ENCODE assay signal across 18 cellular contexts in genomic region chr2:216670266-216671080, GRCh38. TPM values are rescaled to one million over a fixed set of nuclear protein-coding genes. Genes with fewer than 3 reads are reported as not detected.
"Had no signal": no experiment of that assay in that cellular context is flagged by ENCODE, and none has a peak within 500 bp of the region (broad histone marks: within the 10 kb centered on the region; RNA-seq: fewer than 3 reads in every experiment).

No MANE protein-coding gene starts in this region.

- H3K4me1 Mint-ChIP-seq: activated naive CD8-positive, alpha-beta T cell treated with anti-CD3 and anti-CD28 coated beads for 36 hours had no signal

- H3K9me3 ChIP-seq: heart left ventricle, left ventricle myocardium inferior, right atrium auricular region, upper lobe of left lung had no signal

- H3K4me3 ChIP-seq: heart left ventricle, left ventricle myocardium inferior, right atrium auricular region, smooth muscle cell, upper lobe of left lung had no signal

- H3K4me2 ChIP-seq: smooth muscle cell had no signal

- H3K27me3 ChIP-seq: heart left ventricle, right atrium auricular region, upper lobe of left lung had no signal

- H3K27ac Mint-ChIP-seq: activated CD4-positive, alpha-beta memory T cell treated with anti-CD3 and anti-CD28 coated beads for 36 hours; activated naive CD8-positive, alpha-beta T cell treated with anti-CD3 and anti-CD28 coated beads for 36 hours; memory B cell; stimulated activated memory B cell treated with anti-CD40 and anti-IgM and Interleukin-4, amounts not matched to agents 10 μg/mL and 1 μg/mL and 100 μg/mL, for 72 hours; T-helper 2 cell treated with Interferon-gamma antibody and Interleukin-4, amounts not matched to agents 5 μg/mL and 100 μg/mL, for 36 hours had no signal

- DNase-seq: activated CD4-positive, alpha-beta memory T cell treated with anti-CD3 and anti-CD28 coated beads for 36 hours; activated CD4-positive, CD25-positive, alpha-beta regulatory T cell treated with anti-CD3 and anti-CD28 coated beads, Interleukin-2, amount 50 U/mL, for 72 hours; activated gamma-delta T cell; activated naive CD8-positive, alpha-beta T cell treated with anti-CD3 and anti-CD28 coated beads for 36 hours; activated T-cell treated with anti-CD3 and anti-CD28 coated beads, Interleukin-2, amount 50 U/mL, for 48 hours; foreskin keratinocyte; left ventricle myocardium inferior; substantia nigra; upper lobe of left lung had no signal

- H3K36me3 ChIP-seq: right atrium auricular region, upper lobe of left lung had no signal

- H3K36me3 Mint-ChIP-seq: activated CD4-positive, alpha-beta memory T cell treated with anti-CD3 and anti-CD28 coated beads for 36 hours; activated naive CD8-positive, alpha-beta T cell treated with anti-CD3 and anti-CD28 coated beads for 36 hours; memory B cell; stimulated activated memory B cell treated with anti-CD40 and anti-IgM and Interleukin-4, amounts not matched to agents 10 μg/mL and 1 μg/mL and 100 μg/mL, for 72 hours had no signal

- H3K9me3 Mint-ChIP-seq: activated CD4-positive, alpha-beta memory T cell treated with anti-CD3 and anti-CD28 coated beads for 36 hours; activated naive CD8-positive, alpha-beta T cell treated with anti-CD3 and anti-CD28 coated beads for 36 hours; memory B cell; stimulated activated memory B cell treated with anti-CD40 and anti-IgM and Interleukin-4, amounts not matched to agents 10 μg/mL and 1 μg/mL and 100 μg/mL, for 72 hours; T-helper 2 cell treated with Interferon-gamma antibody and Interleukin-4, amounts not matched to agents 5 μg/mL and 100 μg/mL, for 36 hours had no signal

- H3K4me3 Mint-ChIP-seq: activated CD4-positive, alpha-beta memory T cell treated with anti-CD3 and anti-CD28 coated beads for 36 hours; activated naive CD8-positive, alpha-beta T cell treated with anti-CD3 and anti-CD28 coated beads for 36 hours; memory B cell; stimulated activated memory B cell treated with anti-CD40 and anti-IgM and Interleukin-4, amounts not matched to agents 10 μg/mL and 1 μg/mL and 100 μg/mL, for 72 hours; T-helper 2 cell treated with Interferon-gamma antibody and Interleukin-4, amounts not matched to agents 5 μg/mL and 100 μg/mL, for 36 hours had no signal

- H3K27ac ChIP-seq: foreskin keratinocyte, left ventricle myocardium inferior, right atrium auricular region, upper lobe of left lung had no signal

- FAIRE-seq: bronchial epithelial cell, endothelial cell of umbilical vein, islet of Langerhans had no signal

RNA-seq across cellular contexts. Expression of gene IGFBP5, which starts 24.9 kb away (rescaled TPM):
- total RNA-seq: activated CD4-positive, alpha-beta memory T cell treated with anti-CD3 and anti-CD28 coated beads for 36 hours; activated naive CD8-positive, alpha-beta T cell treated with anti-CD3 and anti-CD28 coated beads for 36 hours; endothelial cell of umbilical vein had no signal
